Comparison of ENCODE assay signal across 23 cellular contexts in the genomic region with DNA sequence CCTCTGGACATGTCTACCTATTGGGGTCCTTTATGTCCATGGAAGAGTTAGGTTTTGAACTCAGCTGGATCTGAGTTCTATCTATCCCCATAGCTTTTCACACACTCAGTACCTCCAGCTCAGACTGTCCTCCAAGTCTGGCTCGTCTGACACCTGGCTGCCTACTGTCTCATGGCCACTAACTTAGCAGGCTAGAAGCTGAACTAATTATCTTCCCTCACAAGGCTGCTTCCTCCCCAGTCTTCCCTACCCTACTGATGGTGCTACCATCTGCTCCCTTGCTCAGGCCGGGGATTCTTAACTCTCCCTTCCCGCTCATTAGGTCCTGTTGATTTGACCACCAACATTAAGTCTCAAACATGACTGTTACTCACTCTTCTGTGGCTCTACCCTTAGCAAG. TPM values are rescaled to one million over a fixed set of nuclear protein-coding genes. Genes with fewer than 3 reads are reported as not detected.
"Had no signal": no experiment of that assay in that cellular context is flagged by ENCODE, and none has a peak within 500 bp of the region (broad histone marks: within the 10 kb centered on the region; RNA-seq: fewer than 3 reads in every experiment).

No MANE protein-coding gene starts in this region.

- H3K27me3 ChIP-seq: brain microvascular endothelial cell, neutrophil, pancreas, sigmoid colon had no signal

- H3K4me1 ChIP-seq: pancreas had no signal

- H3K9me3 Mint-ChIP-seq: activated CD4-positive, alpha-beta T cell treated with anti-CD3 and anti-CD28 coated beads, Interleukin-2, amount 10 ng/mL, durations not matched to agents 7 days and 5 days; activated naive CD4-positive, alpha-beta T cell treated with anti-CD3 and anti-CD28 coated beads for 36 hours; activated T-cell treated with anti-CD3 and anti-CD28 coated beads, Interleukin-2, amount 50 U/mL, for 4 hours; effector memory CD8-positive, alpha-beta T cell; memory B cell; naive B cell; stimulated activated naive B cell treated with anti-CD40 and anti-IgM and Interleukin-4, amounts not matched to agents 10 μg/mL and 1 μg/mL and 100 μg/mL, for 72 hours had no signal

- H3K27ac Mint-ChIP-seq: activated CD4-positive, alpha-beta T cell treated with anti-CD3 and anti-CD28 coated beads, Interleukin-2, amount 10 ng/mL, durations not matched to agents 7 days and 5 days; activated naive CD4-positive, alpha-beta T cell treated with anti-CD3 and anti-CD28 coated beads for 36 hours; effector memory CD8-positive, alpha-beta T cell; memory B cell; stimulated activated naive B cell treated with anti-CD40 and anti-IgM and Interleukin-4, amounts not matched to agents 10 μg/mL and 1 μg/mL and 100 μg/mL, for 72 hours had no signal

- H3K36me3 Mint-ChIP-seq: memory B cell; naive B cell; stimulated activated naive B cell treated with anti-CD40 and anti-IgM and Interleukin-4, amounts not matched to agents 10 μg/mL and 1 μg/mL and 100 μg/mL, for 72 hours had no signal

- H3K36me3 ChIP-seq: brain microvascular endothelial cell, neutrophil, pancreas had no signal

- ATAC-seq: activated CD4-positive, CD25-positive, alpha-beta regulatory T cell treated with anti-CD3 and anti-CD28 coated beads, Interleukin-2, amount 50 U/mL, for 24 hours; activated T-cell treated with anti-CD3 and anti-CD28 coated beads, Interleukin-2, amount 50 U/mL, for 4 hours; effector memory CD8-positive, alpha-beta T cell; mucosa of descending colon; pancreas; stimulated activated naive B cell treated with anti-CD40 and anti-IgM and Interleukin-4, amounts not matched to agents 10 μg/mL and 1 μg/mL and 100 μg/mL, for 72 hours had no signal

- H3K4me3 Mint-ChIP-seq: activated CD4-positive, alpha-beta T cell treated with anti-CD3 and anti-CD28 coated beads, Interleukin-2, amount 10 ng/mL, durations not matched to agents 7 days and 5 days; activated naive CD4-positive, alpha-beta T cell treated with anti-CD3 and anti-CD28 coated beads for 36 hours; activated T-cell treated with anti-CD3 and anti-CD28 coated beads, Interleukin-2, amount 50 U/mL, for 4 hours; effector memory CD8-positive, alpha-beta T cell; memory B cell; naive B cell; stimulated activated naive B cell treated with anti-CD40 and anti-IgM and Interleukin-4, amounts not matched to agents 10 μg/mL and 1 μg/mL and 100 μg/mL, for 72 hours had no signal

- H3K27me3 Mint-ChIP-seq: naive B cell; stimulated activated naive B cell treated with anti-CD40 and anti-IgM and Interleukin-4, amounts not matched to agents 10 μg/mL and 1 μg/mL and 100 μg/mL, for 72 hours had no signal

- H3K4me3 ChIP-seq: mucosa of descending colon, pancreas, sigmoid colon had no signal

- DNase-seq: activated CD4-positive, alpha-beta T cell treated with anti-CD3 and anti-CD28 coated beads, Interleukin-2, amount 10 ng/mL, durations not matched to agents 7 days and 5 days; activated CD8-positive, alpha-beta memory T cell treated with anti-CD3 and anti-CD28 coated beads, Interleukin-2, amount 50 U/mL, for 4 hours; activated naive CD4-positive, alpha-beta T cell treated with anti-CD3 and anti-CD28 coated beads for 36 hours; activated T-cell treated with anti-CD3 and anti-CD28 coated beads, Interleukin-2, amount 50 U/mL, for 4 hours; brain microvascular endothelial cell; cerebellar nuclear complex; dermis blood vessel endothelial cell; effector memory CD8-positive, alpha-beta T cell; foreskin fibroblast; mucosa of descending colon; naive B cell; pancreas; sigmoid colon; stimulated activated CD4-positive, alpha-beta T cell treated with anti-CD3 and anti-CD28 coated beads, Interleukin-4, amount 100 ng/mL, for 4 hours; stimulated activated naive B cell treated with anti-CD40 and anti-IgM and Interleukin-4, amounts not matched to agents 10 μg/mL and 1 μg/mL and 100 μg/mL, for 72 hours; T-helper 1 cell; T-helper 9 cell had no signal

- H3K27ac ChIP-seq: brain microvascular endothelial cell, epithelial cell of prostate, neutrophil, pancreas, sigmoid colon had no signal

- H3K4me1 Mint-ChIP-seq: activated CD4-positive, alpha-beta T cell treated with anti-CD3 and anti-CD28 coated beads, Interleukin-2, amount 10 ng/mL, durations not matched to agents 7 days and 5 days had no signal

- H3K9me3 ChIP-seq: mucosa of descending colon, neutrophil, pancreas, sigmoid colon had no signal

RNA-seq across cellular contexts. Expression of a gene that starts 46.8 kb away (rescaled TPM):
- total RNA-seq: pancreas, ureter had no signal
- polyA plus RNA-seq: liver had no signal
